Comparison of ENCODE assay signal across 9 cellular contexts in the genomic region with DNA sequence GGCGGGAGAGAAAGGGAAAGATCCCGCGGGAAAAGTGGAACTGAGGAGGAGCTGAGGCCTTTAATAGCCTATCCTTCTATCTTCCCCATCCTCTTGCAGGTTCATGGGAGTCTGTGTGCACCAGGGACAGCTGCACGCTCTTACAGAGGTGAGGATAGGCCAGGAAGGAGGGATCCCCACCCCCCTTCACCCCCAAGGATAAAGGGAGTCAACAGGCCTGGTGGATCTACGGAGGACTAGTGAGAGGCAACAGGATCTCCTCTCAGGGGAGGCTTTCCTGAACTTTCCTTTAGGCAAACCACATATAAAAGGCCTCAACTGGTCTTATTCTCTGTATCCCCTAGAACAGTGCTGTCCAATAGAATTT. TPM values are rescaled to one million over a fixed set of nuclear protein-coding genes. Genes with fewer than 3 reads are reported as not detected.
A peak's percentile ranks its signal among the peaks of the same experiment; 100 is the strongest.
DNase-seq lines count a peak whose midpoint lies in the region; ATAC-seq and TF ChIP-seq lines count a peak whose summit lies in the region.
"Had no signal": no experiment of that assay in that cellular context is flagged by ENCODE, and none has a peak within 500 bp of the region (broad histone marks: within the 10 kb centered on the region; RNA-seq: fewer than 3 reads in every experiment).

No MANE protein-coding gene starts in this region.

- 10% methylated on average over 3 of the region's 5 CpGs for WGBS in mesenchymal stem cell

- H3K23ac ChIP-seq in mesenchymal stem cell (ENCODE audit: low read length in 2 of 2): peak overlapping the region in 1 of 2 experiments; percentile 61

- no peak for TF ChIP-seq RAD21 in HCT116 (IDR thresholded peaks at IDR 0.05; ENCODE audit: low read depth)

- peaks cover 20% of the 10 kb centered on the region for H3K79me1 ChIP-seq in mesenchymal stem cell (replicated peaks; ENCODE audit: low read length, poor library complexity, severe bottlenecking)

- H3K18ac ChIP-seq in mesenchymal stem cell (ENCODE audit: low read depth in 1 of 2, low read length in 2 of 2): no peak overlapping the region

- BruUV-seq in A673 (replicated peaks; lab: Mats Ljungman, UMichigan): no TSS peak
- TSS peak; percentile 50 for BruUV-seq in HCT116 (replicated peaks; lab: Mats Ljungman, UMichigan)

- no peak for TF ChIP-seq POLR2A in HCT116 (IDR thresholded peaks at IDR 0.05; ENCODE audit: borderline replicate concordance, extremely low read depth, insufficient read depth, insufficient read length)

- peak overlapping the region in 1 of 2 experiments; percentile 3 for H3K14ac ChIP-seq in mesenchymal stem cell (ENCODE audit: low read length in 2 of 2)

- no peaks in the 10 kb centered on the region for H3K9me2 ChIP-seq in HCT116 (ENCODE audit: insufficient read depth)

- POLR2A ChIA-PET in A673 (lab: Charles Lee; ENCODE audit: low non-redundant PET): no interaction called here
- POLR2A ChIA-PET in HCT116 (lab: Charles Lee): no interaction called here

- no peak overlapping the region for H3K4ac ChIP-seq in mesenchymal stem cell (ENCODE audit: low read depth in 1 of 2, low read length in 2 of 2)

- H3K9me3 ChIP-seq in A673 (ENCODE audit: low read depth, low read length, poor library complexity, severe bottlenecking) (no peaks in the 10 kb centered on the region), HCT116 (ENCODE audit: control insufficient read depth in 1 of 2, insufficient read depth in 1 of 2, low read depth in 1 of 2, low read length in 2 of 2) (no peaks in the 10 kb centered on the region), mesenchymal stem cell (ENCODE audit: control insufficient read depth, low read length) (no peaks in the 10 kb centered on the region)

- H3K36me3 ChIP-seq in A673 (ENCODE audit: insufficient read depth, low read length, poor library complexity, severe bottlenecking) (peaks cover 11% of the 10 kb centered on the region), HCT116 (ENCODE audit: control insufficient read depth in 1 of 2, insufficient read depth in 2 of 2, low read length in 2 of 2) (peaks cover 3 to 12% of the 10 kb centered on the region in 2 experiments; a peak in 3 of 4 replicates), mesenchymal stem cell (ENCODE audit: control insufficient read depth in 1 of 2, insufficient read depth in 2 of 2, low read depth in 1 of 2, low read length in 2 of 2) (peaks cover 32 to 37% of the 10 kb centered on the region in 2 experiments)

- H2AFZ ChIP-seq in HCT116 (ENCODE audit: low read depth, low read length, poor library complexity, severe bottlenecking) (no peak overlapping the region), mesenchymal stem cell (ENCODE audit: low read depth, low read length) (no peak overlapping the region)

- intact Hi-C loops in A673 (cut with micrococcal nuclease; ENCODE audit: unreplicated experiment) (loop anchor here (10.0 kb wide), 1 partner anchor 209 kb away; the partner anchor contains the start of genes HINT2 and SPAG8), HCT116 (cut with micrococcal nuclease) (no loop called here)

- H3K27ac ChIP-seq in A673 (ENCODE audit: low read depth, low read length, poor library complexity, severe bottlenecking): peak overlapping the region; percentile 63
- peak overlapping the region; percentile 82 for H3K27ac ChIP-seq in HCT116 (ENCODE audit: low read depth, low read length)
- no peak overlapping the region for H3K27ac ChIP-seq in mesenchymal stem cell (ENCODE audit: low read length, poor library complexity, severe bottlenecking)

- no peaks in the 10 kb centered on the region for H3K4me1 ChIP-seq in A673 (ENCODE audit: insufficient read depth, low read length, poor library complexity, severe bottlenecking)
- peaks cover 15 to 30% of the 10 kb centered on the region in 2 experiments; a peak in 3 of 4 replicates for H3K4me1 ChIP-seq in HCT116 (ENCODE audit: control insufficient read depth in 1 of 2, insufficient read depth in 2 of 2, low read length in 2 of 2)
- H3K4me1 ChIP-seq in mesenchymal stem cell (ENCODE audit: control insufficient read depth, insufficient read depth, low read depth, low read length): peaks cover 19% of the 10 kb centered on the region

- RAD21 ChIA-PET in HCT116 (lab: Charles Lee; ENCODE audit: low non-redundant PET in 1 of 2, low total read pairs in 2 of 2, uncharacterized antibody in 2 of 2, unreplicated experiment in 2 of 2): no interaction called here

- H4K8ac ChIP-seq in mesenchymal stem cell (ENCODE audit: low read length): no peak overlapping the region

- no peak for ATAC-seq in HCT116

- H2BK12ac ChIP-seq in mesenchymal stem cell (ENCODE audit: low read length in 2 of 2): no peak overlapping the region

- H3K4me3 ChIP-seq in A673 (ENCODE audit: low read depth, low read length, poor library complexity, severe bottlenecking) (peak overlapping the region; percentile 79), HCT116 (replicated peaks in 1 of 2; ENCODE audit: low read depth in 1 of 2, low read length in 2 of 2) (peak overlapping the region; percentile 76 to 85), astrocyte of the spinal cord (ENCODE audit: low read depth, low read length) (peak overlapping the region; percentile 44), mesenchymal stem cell (ENCODE audit: insufficient read depth in 1 of 2, low read depth in 1 of 2, low read length in 2 of 2) (peak overlapping the region; percentile 86 to 91)

- H2AK5ac ChIP-seq in mesenchymal stem cell (ENCODE audit: low read length, severe bottlenecking): no peak overlapping the region

- peak overlapping the region; percentile 92 for H3K4me2 ChIP-seq in HCT116 (ENCODE audit: low read length)
- peak overlapping the region; percentile 97 for H3K4me2 ChIP-seq in mesenchymal stem cell (ENCODE audit: low read length, poor library complexity, severe bottlenecking)

- H2BK120ac ChIP-seq in mesenchymal stem cell (ENCODE audit: low read depth, low read length): no peak overlapping the region

- no peak for TF ChIP-seq CTCF in A673 (conservative IDR thresholded peaks at IDR 0.05; ENCODE audit: low read depth, low read length)
- TF ChIP-seq CTCF in HCT116 (IDR thresholded peaks at IDR 0.05 in 2 of 3, conservative IDR thresholded peaks at IDR 0.05 in 1 of 3; ENCODE audit: borderline replicate concordance in 1 of 3, insufficient read depth in 1 of 3, low read depth in 2 of 3, low read length in 2 of 3): no peak
- TF ChIP-seq CTCF in astrocyte of the spinal cord (IDR thresholded peaks at IDR 0.05; ENCODE audit: low read depth, low read length): no peak

- H2BK15ac ChIP-seq in mesenchymal stem cell (ENCODE audit: low read depth, poor library complexity, severe bottlenecking): no peak overlapping the region

- peaks cover 21% of the 10 kb centered on the region; the same call in 1 of the 2 replicates for H3K79me2 ChIP-seq in HCT116 (ENCODE audit: insufficient read depth, low read length)

- no peak overlapping the region for H4K91ac ChIP-seq in mesenchymal stem cell (ENCODE audit: low read length)

- CTCF ChIA-PET in A673 (lab: Charles Lee) (no interaction called here), HCT116 (lab: Charles Lee) (no interaction called here)

- in situ Hi-C loops in astrocyte of the spinal cord (cut with HindIII; ENCODE audit: low sequenced_read_pairs): no loop called here

- H4K20me1 ChIP-seq in HCT116 (ENCODE audit: insufficient read depth): no peaks in the 10 kb centered on the region

- no peak overlapping the region for H2BK5ac ChIP-seq in mesenchymal stem cell (ENCODE audit: low read depth, low read length, poor library complexity, severe bottlenecking)

- DNase-seq in A673 (ENCODE audit: low spot score) (no peak), HCT116 (ENCODE audit: low read depth, low spot score) (no peak), astrocyte of the spinal cord (ENCODE audit: low read depth, low spot score) (no peak), mesenchymal stem cell (peak; percentile 18), putamen (ENCODE audit: low spot score) (no peak), RPMI8226 (no peak), T1000 (lab: John Stamatoyannopoulos, UW) (no peak), superior temporal gyrus (ENCODE audit: extremely low spot score) (no peak)

- H3K27me3 ChIP-seq in A673 (replicated peaks; ENCODE audit: insufficient read depth, low read depth, low read length, poor library complexity): no peaks in the 10 kb centered on the region
- H3K27me3 ChIP-seq in HCT116 (ENCODE audit: insufficient read depth, low read length): no peaks in the 10 kb centered on the region
- no peaks in the 10 kb centered on the region for H3K27me3 ChIP-seq in mesenchymal stem cell (ENCODE audit: control insufficient read depth in 1 of 2, insufficient read depth in 1 of 2, low read length in 2 of 2)

- H3K9ac ChIP-seq in HCT116 (ENCODE audit: low read length) (peak overlapping the region; percentile 75), mesenchymal stem cell (ENCODE audit: low read length) (peak overlapping the region; percentile 85)

TF ChIP-seq in HCT116, 20 proteins besides CTCF, POLR2A, EP300 and RAD21 (continues in another document):
- TF ChIP-seq CEBPB (IDR thresholded peaks at IDR 0.05; ENCODE audit: low read depth): no peak
- TF ChIP-seq JUND (IDR thresholded peaks at IDR 0.05): no peak
- TF ChIP-seq ELF1 (IDR thresholded peaks at IDR 0.05; ENCODE audit: borderline replicate concordance, low read depth): no peak
- TF ChIP-seq, protein P1, sequence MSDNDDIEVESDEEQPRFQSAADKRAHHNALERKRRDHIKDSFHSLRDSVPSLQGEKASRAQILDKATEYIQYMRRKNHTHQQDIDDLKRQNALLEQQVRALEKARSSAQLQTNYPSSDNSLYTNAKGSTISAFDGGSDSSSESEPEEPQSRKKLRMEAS (IDR thresholded peaks at IDR 0.05): no peak
- no peak for TF ChIP-seq YY1 (IDR thresholded peaks at IDR 0.05; ENCODE audit: extremely low read depth, insufficient replicate concordance, low read depth, low read length)
- TF ChIP-seq POLR2AphosphoS5 (IDR thresholded peaks at IDR 0.05; ENCODE audit: low read depth, low read length): no peak
- TF ChIP-seq SP1 (IDR thresholded peaks at IDR 0.05; ENCODE audit: low read depth): no peak

RNA-seq across cellular contexts. Expression of gene TESK1, which starts 1.1 kb away (rescaled TPM):
- total RNA-seq in A673 (2021) (31.8 and 31.9 TPM in 2 replicates), HCT116 (2021; ENCODE audit: unreplicated experiment) (26.6 TPM)
- polyA plus RNA-seq in HCT116 (2012): 25.6 and 30.8 TPM in 2 replicates
- 22.3 TPM for polyA plus RNA-seq in mesenchymal stem cell (2013, experiment 1 of 2)
- polyA plus RNA-seq in mesenchymal stem cell (2013, experiment 2 of 2): 21.5 TPM

RNA-seq across cellular contexts. Expression of gene CD72, which starts 12.1 kb away (rescaled TPM):
- total RNA-seq in A673 (2021): not detected in 2 replicates
- total RNA-seq in HCT116 (2021; ENCODE audit: unreplicated experiment): 1.6 TPM
- polyA plus RNA-seq in HCT116 (2012): 1.5 TPM in 2 replicates
- polyA plus RNA-seq in mesenchymal stem cell (2013, experiment 1 of 2): 0.47 TPM
- polyA plus RNA-seq in mesenchymal stem cell (2013, experiment 2 of 2): 0.32 TPM

RNA-seq across cellular contexts. Expression of gene SIT1, which starts 44.6 kb away (rescaled TPM):
- not detected in 2 replicates for total RNA-seq in A673 (2021)
- total RNA-seq in HCT116 (2021; ENCODE audit: unreplicated experiment): not detected
- polyA plus RNA-seq in HCT116 (2012): not detected in 2 replicates
- not detected for polyA plus RNA-seq in mesenchymal stem cell (2013, experiment 1 of 2)
- polyA plus RNA-seq in mesenchymal stem cell (2013, experiment 2 of 2): not detected
- total RNA-seq: frontal cortex had no signal

RNA-seq across cellular contexts. Expression of gene RMRP, which starts 51.7 kb away (rescaled TPM):
- total RNA-seq in A673 (2021): 13,531 and 14,573 TPM in 2 replicates
- total RNA-seq in HCT116 (2021; ENCODE audit: unreplicated experiment): 30,969 TPM
- polyA plus RNA-seq in HCT116 (2012): 23.0 and 89.1 TPM in 2 replicates
- polyA plus RNA-seq in mesenchymal stem cell (2013, experiment 1 of 2): not detected
- polyA plus RNA-seq in mesenchymal stem cell (2013, experiment 2 of 2): not detected

RNA-seq across cellular contexts. Expression of gene CCDC107, which starts 52.0 kb away (rescaled TPM):
- 12.9 and 16.4 TPM in 2 replicates for total RNA-seq in A673 (2021)
- 11.1 TPM for total RNA-seq in HCT116 (2021; ENCODE audit: unreplicated experiment)
- polyA plus RNA-seq in HCT116 (2012): 10.3 and 11.1 TPM in 2 replicates
- 21.7 TPM for polyA plus RNA-seq in mesenchymal stem cell (2013, experiment 1 of 2)
- polyA plus RNA-seq in mesenchymal stem cell (2013, experiment 2 of 2): 20.5 TPM
